ENCODE assay signal across 9 cellular contexts in the genomic region with DNA sequence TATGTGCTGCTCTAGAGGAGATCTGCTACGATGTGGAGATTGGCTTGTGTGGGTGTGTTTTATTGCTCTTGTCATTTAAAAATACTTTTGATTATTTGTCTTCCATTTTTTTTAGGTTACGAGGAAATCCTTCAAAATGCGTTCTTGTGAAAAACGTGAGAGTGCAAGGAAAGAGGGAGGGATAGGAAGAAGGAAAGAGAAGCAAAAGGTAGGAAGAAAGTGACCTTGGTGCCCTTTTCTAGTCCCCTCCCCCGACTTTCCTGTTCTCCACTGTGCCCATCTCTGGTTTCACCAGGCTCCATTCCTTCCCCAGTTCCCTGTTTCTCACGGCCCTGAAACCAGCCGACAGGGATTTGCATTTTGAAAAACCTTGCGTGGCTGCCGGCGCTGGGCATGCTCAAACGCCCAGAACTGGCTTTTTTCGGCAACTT. TPM values are rescaled to one million over a fixed set of nuclear protein-coding genes. Genes with fewer than 3 reads are reported as not detected.
DNase-seq lines count a peak whose midpoint lies in the region; ATAC-seq and TF ChIP-seq lines count a peak whose summit lies in the region.
"Had no signal": no experiment of that assay in that cellular context is flagged by ENCODE, and none has a peak within 500 bp of the region (broad histone marks: within the 10 kb centered on the region; RNA-seq: fewer than 3 reads in every experiment).

No MANE protein-coding gene starts in this region.

- H3K9me2 ChIP-seq in Karpas-422 (replicated peaks; ENCODE audit: insufficient read depth, low read length): no peaks in the 10 kb centered on the region

- H3K4me2 ChIP-seq in Karpas-422 (ENCODE audit: low read depth, low read length, poor library complexity, severe bottlenecking): no peak overlapping the region

- H4K20me1 ChIP-seq in Karpas-422 (ENCODE audit: insufficient read depth, low read depth, low read length): no peaks in the 10 kb centered on the region

- H3K4me3 ChIP-seq in rectal smooth muscle tissue (ENCODE audit: low read length): peak overlapping the region; percentile 85
- no peak overlapping the region for H3K4me3 ChIP-seq in Karpas-422 (ENCODE audit: low read length)

- TF ChIP-seq CTCF in VCaP (conservative IDR thresholded peaks at IDR 0.05): no peak

- H3K27me3 ChIP-seq in rectal smooth muscle tissue (ENCODE audit: control insufficient read depth, insufficient read depth, low read length) (no peaks in the 10 kb centered on the region), Karpas-422 (ENCODE audit: low read length) (no peaks in the 10 kb centered on the region)

- no peak overlapping the region for H3K9ac ChIP-seq in rectal smooth muscle tissue (ENCODE audit: low read length)
- H3K9ac ChIP-seq in Karpas-422 (ENCODE audit: low read length): no peak overlapping the region

- in situ Hi-C loops in G401 (cut with HindIII; ENCODE audit: low sequenced_read_pairs): no loop called here

- H3K4me1 ChIP-seq in rectal smooth muscle tissue (ENCODE audit: control insufficient read depth, insufficient read depth, low read length) (peaks cover 7% of the 10 kb centered on the region), Karpas-422 (ENCODE audit: low read length) (no peaks in the 10 kb centered on the region)

- DNase-seq in G401 (ENCODE audit: low spot score) (peak; percentile 79), left ventricle myocardium superior (no peak), SHP77 treated with DMSO at 0.1 percent for 48 hours (lab: John Stamatoyannopoulos, UW) (no peak), Karpas-422 (no peak), NOMO-1 treated with DMSO at 0.1 percent for 48 hours (lab: John Stamatoyannopoulos, UW; ENCODE audit: unreplicated experiment) (no peak)
- DNase-seq: activated effector memory CD4-positive, alpha-beta T cell treated with anti-CD3 and anti-CD28 coated beads, Interleukin-2, amount 50 U/mL, for 16 hours had no signal

- H3K79me2 ChIP-seq in Karpas-422 (ENCODE audit: low read length): no peaks in the 10 kb centered on the region

- peaks cover 7% of the 10 kb centered on the region for H3K9me3 ChIP-seq in Karpas-422 (ENCODE audit: low read length)

- H3K36me3 ChIP-seq in rectal smooth muscle tissue (ENCODE audit: control insufficient read depth, insufficient read depth, low read length) (no peaks in the 10 kb centered on the region), Karpas-422 (ENCODE audit: insufficient read depth, low read length) (no peaks in the 10 kb centered on the region)

- H3K27ac ChIP-seq in VCaP: peak overlapping the region; percentile 97
- H3K27ac ChIP-seq in rectal smooth muscle tissue (ENCODE audit: low read depth, low read length): peak overlapping the region; percentile 85
- H3K27ac ChIP-seq in Karpas-422 (ENCODE audit: low read length): no peak overlapping the region

- intact Hi-C loops in left ventricle myocardium superior (cut with micrococcal nuclease): loop anchor here (10.0 kb wide), 1 partner anchor 141 kb away; no protein-coding TSS in a partner anchor

- ATAC-seq in left ventricle myocardium superior (peak; percentile 30), HG02973 (IDR thresholded peaks at IDR 0.05; ENCODE audit: unreplicated experiment) (no peak)

- no peak overlapping the region for H2AFZ ChIP-seq in Karpas-422 (ENCODE audit: low read length)

RNA-seq across cellular contexts. Expression of a gene that starts 0.5 kb away (rescaled TPM):
- total RNA-seq in G401 (2014; rRNA removed; shearing (Covaris generic)): 1.2 TPM in 1 of 2 replicates, not detected in the other
- total RNA-seq in left ventricle myocardium superior: 13.7 TPM
- total RNA-seq in Karpas-422 (2014; rRNA removed; shearing (Covaris generic); ENCODE audit: low replicate concordance): not detected in 2 replicates
